ENCODE assay signal across 8 cellular contexts in genomic region chr18:11909597-11910026, GRCh38. TPM values are rescaled to one million over a fixed set of nuclear protein-coding genes. Genes with fewer than 3 reads are reported as not detected.
DNase-seq lines count a peak whose midpoint lies in the region; ATAC-seq lines count a peak whose summit lies in the region.

No MANE protein-coding gene starts in this region.

- peaks cover 2% of the 10 kb centered on the region; the same call in 1 of the 2 replicates for H3K36me3 ChIP-seq in MG63
- H3K36me3 ChIP-seq in muscle layer of colon (ENCODE audit: insufficient read depth, low read length), result peaks cover 9% of the 10 kb centered on the region

- H3K4me3 ChIP-seq in MG63, result peak overlapping the region; percentile 85
- peak overlapping the region in 1 of 2 donors; percentile 97 for H3K4me3 ChIP-seq in muscle layer of colon (ENCODE audit: low read depth in 1 of 2, low read length in 2 of 2)

- H3K9me3 ChIP-seq in MG63 (no peaks in the 10 kb centered on the region), muscle layer of colon (ENCODE audit: low read length) (no peaks in the 10 kb centered on the region)

- H3K27ac ChIP-seq in caudate nucleus (ENCODE audit: low read depth, low read length), result peak overlapping the region; percentile 94
- peak overlapping the region; percentile 97 for H3K27ac ChIP-seq in muscle layer of colon (ENCODE audit: low read depth, low read length)

- ATAC-seq in GM21737 (IDR thresholded peaks at IDR 0.05; ENCODE audit: unreplicated experiment), result no peak

- DNase-seq in ELR (ENCODE audit: low read depth), result peak; percentile 72
- DNase-seq in MG63, result no peak
- no peak for DNase-seq in caudate nucleus (lab: John Stamatoyannopoulos, UW)
- DNase-seq in mesenteric fat pad (ENCODE audit: low spot score), result no peak
- no peak for DNase-seq in iPS-NIHi7 (ENCODE audit: extremely low spot score)
- no peak for DNase-seq in NCI-H1417 treated with DMSO at 0.1 percent for 48 hours (lab: John Stamatoyannopoulos, UW)

- no peak overlapping the region for H3K9ac ChIP-seq in muscle layer of colon (ENCODE audit: low read length)

- peaks cover 7% of the 10 kb centered on the region for H3K4me1 ChIP-seq in muscle layer of colon (ENCODE audit: insufficient read depth, low read length)

- no peaks in the 10 kb centered on the region for H3K27me3 ChIP-seq in MG63
- no peaks in the 10 kb centered on the region for H3K27me3 ChIP-seq in muscle layer of colon (ENCODE audit: control insufficient read depth in 1 of 2, insufficient read depth in 2 of 2, low read length in 2 of 2)

RNA-seq across cellular contexts. Expression of gene MPPE1, which starts 1.5 kb away (rescaled TPM):
- 29.6 and 39.0 TPM in 2 replicates for total RNA-seq in MG63 (2014; rRNA removed; shearing (Covaris generic); ENCODE audit: low replicate concordance)
- 30.5 TPM for total RNA-seq in mesenteric fat pad

RNA-seq across cellular contexts. Expression of gene CHMP1B, which starts 58.4 kb away (rescaled TPM):
- total RNA-seq in MG63 (2014; rRNA removed; shearing (Covaris generic); ENCODE audit: low replicate concordance), result 19.0 and 25.0 TPM in 2 replicates
- total RNA-seq in mesenteric fat pad, result 43.9 TPM
